9 cellular contexts compared by ENCODE assay signal in the genomic region with DNA sequence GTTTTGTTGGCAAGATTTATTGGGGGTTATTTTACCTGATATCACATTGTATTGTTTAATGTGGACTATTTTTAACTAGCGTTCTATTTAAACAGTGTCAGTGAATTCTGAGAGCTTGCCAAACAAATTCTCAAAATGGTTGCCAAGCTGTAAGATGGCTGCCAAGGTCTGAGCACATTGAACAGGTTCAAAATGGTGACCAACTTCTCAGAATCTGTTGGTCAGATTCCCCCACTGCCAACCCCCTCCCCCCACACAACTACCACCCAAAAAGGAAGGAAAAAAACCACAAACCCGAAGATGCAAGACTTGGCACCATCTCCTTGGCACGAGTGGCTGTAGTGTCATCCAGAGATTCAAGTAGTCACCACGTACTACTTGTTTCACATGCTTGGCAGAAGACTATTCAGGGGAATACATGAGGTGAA.
DNase-seq lines count a peak whose midpoint lies in the region; ATAC-seq, FAIRE-seq and TF ChIP-seq lines count a peak whose summit lies in the region.
"Had no signal": no experiment of that assay in that cellular context is flagged by ENCODE, and none has a peak within 500 bp of the region (broad histone marks: within the 10 kb centered on the region; RNA-seq: fewer than 3 reads in every experiment).

No MANE protein-coding gene starts in this region.

- TF ChIP-seq CTCF in lung (IDR thresholded peaks at IDR 0.05; ENCODE audit: control extremely low read depth, extremely low read depth) (no peak), upper lobe of right lung (IDR thresholded peaks at IDR 0.05) (no peak)

- FAIRE-seq in H54 (lab: Jason Lieb, UNC) = no peak

- CTCF ChIA-PET in CD4-positive, alpha-beta memory T cell (lab: Charles Lee; ENCODE audit: partially characterized antibody) = interaction anchor here (1.4 kb wide), 1 partner anchor 192 kb away, joined by 3 read pairs; no protein-coding TSS in a partner anchor

- H3K4me3 Mint-ChIP-seq in CD4-positive, alpha-beta memory T cell = no peak overlapping the region

- ATAC-seq in lung (ENCODE audit: insufficient read depth, low FRiP score) (peak; percentile 19), upper lobe of right lung (peak; percentile 43), HG02884 (IDR thresholded peaks at IDR 0.05; ENCODE audit: unreplicated experiment) (no peak)

- 13 to 18% methylated on average over 4 of the region's 4 CpGs for WGBS in lung, 2 donors

- H3K27me3 Mint-ChIP-seq in CD4-positive, alpha-beta memory T cell = no peaks in the 10 kb centered on the region

- H3K9me3 ChIP-seq in lung (ENCODE audit: control insufficient read depth in 2 of 2, insufficient read depth in 1 of 2, low read length in 1 of 2) (no peaks in the 10 kb centered on the region), upper lobe of right lung (no peaks in the 10 kb centered on the region)
- H3K9me3 ChIP-seq in CD4-positive, alpha-beta memory T cell (ENCODE audit: control insufficient read depth in 1 of 2, low read length in 2 of 2) = no peaks in the 10 kb centered on the region

- intact Hi-C loops in upper lobe of right lung (cut with DNase I) = no loop called here
- intact Hi-C loops in CD4-positive, alpha-beta memory T cell (cut with micrococcal nuclease) = no loop called here

- H3K4me1 ChIP-seq in lung (ENCODE audit: control insufficient read depth in 2 of 2, insufficient read depth in 2 of 2, low read length in 2 of 2) (peaks cover 2 to 18% of the 10 kb centered on the region in 2 donors), upper lobe of right lung (peaks cover 21% of the 10 kb centered on the region)
- no peaks in the 10 kb centered on the region for H3K4me1 ChIP-seq in CD4-positive, alpha-beta memory T cell (ENCODE audit: insufficient read depth, low read length)

- POLR2A ChIA-PET in CD4-positive, alpha-beta memory T cell (lab: Charles Lee; ENCODE audit: partially characterized antibody) = no interaction called here

- H3K4me3 ChIP-seq in lung = no peak overlapping the region
- H3K4me3 ChIP-seq in upper lobe of right lung = peak overlapping the region; percentile 7
- H3K4me3 ChIP-seq in CD4-positive, alpha-beta memory T cell (ENCODE audit: low read length in 2 of 2) = no peak overlapping the region

- no peak overlapping the region for H3K27ac Mint-ChIP-seq in CD4-positive, alpha-beta memory T cell

- H3K27ac ChIP-seq in caudate nucleus (ENCODE audit: low read depth, low read length) (peak overlapping the region; percentile 81), lung (ENCODE audit: low read depth in 1 of 2, low read length in 1 of 2) (peak overlapping the region; percentile 29 to 93), upper lobe of right lung (peak overlapping the region; percentile 55)
- no peak overlapping the region for H3K27ac ChIP-seq in CD4-positive, alpha-beta memory T cell (ENCODE audit: low read depth, low read length)

- no peaks in the 10 kb centered on the region for H3K36me3 ChIP-seq in lung (ENCODE audit: control insufficient read depth in 2 of 2, insufficient read depth in 2 of 2, low read length in 2 of 2)
- no peaks in the 10 kb centered on the region for H3K36me3 ChIP-seq in upper lobe of right lung
- H3K36me3 ChIP-seq in CD4-positive, alpha-beta memory T cell (ENCODE audit: insufficient read depth, low read length) = no peaks in the 10 kb centered on the region

- no peaks in the 10 kb centered on the region for H3K4me1 Mint-ChIP-seq in CD4-positive, alpha-beta memory T cell

- TF ChIP-seq POLR2A in H54 (IDR thresholded peaks at IDR 0.05; ENCODE audit: low read depth, low read length) = no peak

- no peaks in the 10 kb centered on the region for H3K9me3 Mint-ChIP-seq in CD4-positive, alpha-beta memory T cell

- H3K27me3 ChIP-seq in lung (ENCODE audit: control insufficient read depth, insufficient read depth) (no peaks in the 10 kb centered on the region), upper lobe of right lung (no peaks in the 10 kb centered on the region)
- no peaks in the 10 kb centered on the region for H3K27me3 ChIP-seq in CD4-positive, alpha-beta memory T cell (ENCODE audit: insufficient read depth, low read length)

- no peaks in the 10 kb centered on the region for H3K36me3 Mint-ChIP-seq in CD4-positive, alpha-beta memory T cell

- DNase-seq in DMS 273 (lab: John Stamatoyannopoulos, UW; ENCODE audit: unreplicated experiment) = peak; percentile 71
- no peak for DNase-seq in DMS 273 treated with DMSO at 0.1 percent for 48 hours (lab: John Stamatoyannopoulos, UW)
- DNase-seq in caudate nucleus (lab: John Stamatoyannopoulos, UW) = peak in 9 of 61 donors; percentile 10 to 70 (median 30)
- no peak for DNase-seq in lung (ENCODE audit: low spot score)
- no peak for DNase-seq in upper lobe of right lung
- DNase-seq in CD4-positive, alpha-beta memory T cell = no peak
- no peak for DNase-seq in H54 (ENCODE audit: insufficient read length, low spot score)
- DNase-seq: 8988T had no signal
